Comparison of ENCODE assay signal across 20 cellular contexts in the genomic region with DNA sequence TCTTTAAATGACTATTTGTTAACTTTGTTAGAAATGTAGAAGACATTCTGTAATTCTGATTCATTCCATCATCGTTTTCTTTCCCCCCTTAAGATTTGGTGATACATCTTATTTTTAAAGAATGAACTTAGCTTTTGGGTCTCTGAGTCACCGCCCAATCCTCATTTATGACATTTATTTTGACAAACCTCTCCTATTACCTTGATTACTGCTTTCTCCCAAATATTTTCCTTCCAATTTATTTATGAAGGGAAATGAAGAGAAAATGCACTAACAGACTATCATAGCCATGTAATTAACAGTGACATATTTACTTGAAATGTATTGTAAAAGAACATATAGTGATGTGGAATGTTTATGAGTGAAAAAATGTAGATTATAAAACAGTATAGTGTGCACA.
"Had no signal": no experiment of that assay in that cellular context is flagged by ENCODE, and none has a peak within 500 bp of the region (broad histone marks: within the 10 kb centered on the region; RNA-seq: fewer than 3 reads in every experiment).

No MANE protein-coding gene starts in this region.

- DNase-seq: effector memory CD8-positive, alpha-beta T cell; foreskin fibroblast; glutamatergic neuron; left colon; left ventricle myocardium superior; mesendoderm; naive B cell; posterior cingulate gyrus; sigmoid colon; small intestine; stimulated activated CD4-positive, alpha-beta T cell treated with anti-CD3 and anti-CD28 coated beads, Interleukin-12 subunit alpha, Interleukin-12 subunit beta, amount 100 ng/mL, for 4 hours; stimulated activated naive CD8-positive, alpha-beta T cell treated with anti-CD3 and anti-CD28 coated beads, Interleukin-15, Interleukin-2, amounts not matched to agents 100 U/mL and 50 U/mL, for 24 hours; tibial artery had no signal

- H3K36me3 Mint-ChIP-seq: naive B cell had no signal

- H3K27me3 Mint-ChIP-seq: effector memory CD8-positive, alpha-beta T cell; naive B cell had no signal

- H3K4me1 Mint-ChIP-seq: naive B cell had no signal

- H3K4me3 Mint-ChIP-seq: effector memory CD8-positive, alpha-beta T cell; naive B cell; nephron had no signal

- H3K9me3 ChIP-seq: esophagus muscularis mucosa, gastroesophageal sphincter, neutrophil, right atrium auricular region, sigmoid colon, tibial artery had no signal

- H3K27me3 ChIP-seq: esophagus muscularis mucosa, gastroesophageal sphincter, neutrophil, right atrium auricular region, sigmoid colon, tibial artery had no signal

- H3K36me3 ChIP-seq: esophagus muscularis mucosa, gastroesophageal sphincter, neutrophil, right atrium auricular region, sigmoid colon, tibial artery had no signal

- H3K4me3 ChIP-seq: esophagus muscularis mucosa, gastroesophageal sphincter, lung, right atrium auricular region, sigmoid colon, tibial artery had no signal

- H3K9me3 Mint-ChIP-seq: nephron had no signal

- H3K27ac Mint-ChIP-seq: effector memory CD8-positive, alpha-beta T cell; naive B cell had no signal

- H3K27ac ChIP-seq: epithelial cell of prostate, esophagus muscularis mucosa, neutrophil, right atrium auricular region, sigmoid colon, tibial artery had no signal
